In genomic region chr13:83815598-83815997, GRCh38 we compare ENCODE assay signal across 24 cellular contexts.
"Had no signal": no experiment of that assay in that cellular context is flagged by ENCODE, and none has a peak within 500 bp of the region (broad histone marks: within the 10 kb centered on the region; RNA-seq: fewer than 3 reads in every experiment).

No MANE protein-coding gene starts in this region.

- H3K36me3 Mint-ChIP-seq: activated naive CD8-positive, alpha-beta T cell; memory B cell; naive thymus-derived CD4-positive, alpha-beta T cell had no signal

- H3K4me3 Mint-ChIP-seq: activated B cell treated with CpG ODN at 0.5 μM for 24 hours; activated CD4-positive, alpha-beta T cell treated with anti-CD3 and anti-CD28 coated beads for 36 hours; activated naive CD8-positive, alpha-beta T cell; activated T-cell treated with anti-CD3 and anti-CD28 coated beads, Interleukin-2, amount 50 U/mL, for 4 hours; central memory CD8-positive, alpha-beta T cell; memory B cell; naive thymus-derived CD4-positive, alpha-beta T cell; neural crest cell; T-helper 1 cell treated with Interleukin-12 subunit alpha and Interleukin-12 subunit beta and Interleukin-4 antibody, amounts not matched to agents 30 μg/mL and 1 μg/mL, for 36 hours had no signal

- H3K4me1 Mint-ChIP-seq: activated B cell treated with CpG ODN at 0.5 μM for 24 hours; activated CD4-positive, alpha-beta T cell treated with anti-CD3 and anti-CD28 coated beads for 36 hours; central memory CD8-positive, alpha-beta T cell; memory B cell; naive thymus-derived CD4-positive, alpha-beta T cell had no signal

- H3K27me3 Mint-ChIP-seq: activated B cell treated with CpG ODN at 0.5 μM for 24 hours; activated CD4-positive, alpha-beta T cell treated with anti-CD3 and anti-CD28 coated beads for 36 hours; activated naive CD8-positive, alpha-beta T cell; central memory CD8-positive, alpha-beta T cell; memory B cell; naive thymus-derived CD4-positive, alpha-beta T cell had no signal

- DNase-seq: activated B cell treated with CpG ODN at 0.5 μM for 24 hours; activated CD4-positive, alpha-beta T cell treated with anti-CD3 and anti-CD28 coated beads for 36 hours; activated CD4-positive, alpha-beta T cell treated with anti-CD3 and anti-CD28 coated beads, Interleukin-2, amount 50 U/mL, for 4 hours; activated CD8-positive, alpha-beta memory T cell treated with anti-CD3 and anti-CD28 coated beads, Interleukin-2, amount 50 U/mL, for 48 hours; activated naive CD4-positive, alpha-beta T cell; activated T-cell treated with anti-CD3 and anti-CD28 coated beads, Interleukin-2, amount 50 U/mL, for 4 hours; adrenal gland; colonic mucosa; gastrocnemius medialis; left cardiac atrium; naive thymus-derived CD4-positive, alpha-beta T cell; retina; stimulated activated CD4-positive, alpha-beta T cell treated with anti-CD3 and anti-CD28 coated beads, Interleukin-2, amount 100 ng/mL, for 48 hours; stimulated activated CD8-positive, alpha-beta memory T cell treated with anti-CD3 and anti-CD28 coated beads, Interleukin-4, amount 100 ng/mL, for 48 hours; stimulated activated naive CD4-positive, alpha-beta T cell; T1000; upper lobe of left lung had no signal

- H3K4me3 ChIP-seq: adrenal gland, colonic mucosa, gastrocnemius medialis, upper lobe of left lung had no signal

- H3K36me3 ChIP-seq: adrenal gland, colonic mucosa, gastrocnemius medialis, upper lobe of left lung had no signal

- H3K27ac Mint-ChIP-seq: activated B cell treated with CpG ODN at 0.5 μM for 24 hours; activated CD4-positive, alpha-beta T cell treated with anti-CD3 and anti-CD28 coated beads for 36 hours; activated naive CD8-positive, alpha-beta T cell; activated T-helper 2 cell treated with anti-CD3 and anti-CD28 coated beads, Interferon-gamma antibody, Interleukin-2, Interleukin-4, amounts not matched to agents 10 μg/mL and 5 μg/mL and 100 μg/mL, durations not matched to agents 14 hours and 24 hours and 36 hours; memory B cell; naive thymus-derived CD4-positive, alpha-beta T cell; T-helper 1 cell treated with Interleukin-12 subunit alpha and Interleukin-12 subunit beta and Interleukin-4 antibody, amounts not matched to agents 30 μg/mL and 1 μg/mL, for 36 hours had no signal

- H3K27ac ChIP-seq: adrenal gland, colonic mucosa, gastrocnemius medialis, upper lobe of left lung had no signal

- ATAC-seq: activated CD4-positive, alpha-beta T cell treated with anti-CD3 and anti-CD28 coated beads for 36 hours; activated T-cell treated with anti-CD3 and anti-CD28 coated beads, Interleukin-2, amount 50 U/mL, for 4 hours; esophagus mucosa; gastrocnemius medialis; left cardiac atrium; naive thymus-derived CD4-positive, alpha-beta T cell had no signal

- H3K27me3 ChIP-seq: adrenal gland, colonic mucosa, gastrocnemius medialis, upper lobe of left lung had no signal

- H3K4me1 ChIP-seq: adrenal gland, colonic mucosa, gastrocnemius medialis, upper lobe of left lung had no signal

- H3K9me3 ChIP-seq: adrenal gland, colonic mucosa, gastrocnemius medialis, upper lobe of left lung had no signal
